12 cellular contexts compared by ENCODE assay signal in genomic region chr18:57921708-57922107, GRCh38.
DNase-seq lines count a peak whose midpoint lies in the region; ATAC-seq, FAIRE-seq and TF ChIP-seq lines count a peak whose summit lies in the region.
"Had no signal": no experiment of that assay in that cellular context is flagged by ENCODE, and none has a peak within 500 bp of the region (broad histone marks: within the 10 kb centered on the region; RNA-seq: fewer than 3 reads in every experiment).

No MANE protein-coding gene starts in this region.

- no peak overlapping the region for H3K4me3 ChIP-seq in fibroblast of villous mesenchyme (ENCODE audit: low read depth, low read length)
- H3K4me3 ChIP-seq in kidney (ENCODE audit: low read length in 2 of 2): no peak overlapping the region
- H3K4me3 ChIP-seq: right atrium auricular region, SK-N-MC had no signal

- no peak for ATAC-seq in Right ventricle myocardium superior (ENCODE audit: poor library complexity)
- ATAC-seq: CD8-positive, alpha-beta T cell had no signal

- intact Hi-C loops in kidney (cut with DNase I) (no loop called here), Right ventricle myocardium superior (cut with DNase I) (no loop called here)

- H3K4me1 Mint-ChIP-seq in osteocyte (ENCODE audit: unreplicated experiment): peaks cover 23% of the 10 kb centered on the region

- no peak overlapping the region for H3K27ac ChIP-seq in kidney (ENCODE audit: low read depth in 2 of 2, low read length in 2 of 2)
- H3K27ac ChIP-seq: right atrium auricular region, SK-N-MC had no signal

- DNase-seq in Daoy (ENCODE audit: low read depth) (peak; percentile 27), HT1080 (ENCODE audit: low read depth) (peak; percentile 42), SKM-1 (lab: John Stamatoyannopoulos, UW; ENCODE audit: unreplicated experiment) (peak; percentile 17), fibroblast of villous mesenchyme (ENCODE audit: low read depth) (peak; percentile 40), kidney (no peak), osteocyte (ENCODE audit: extremely low spot score, unreplicated experiment) (no peak), Right ventricle myocardium superior (no peak)
- DNase-seq: activated CD4-positive, alpha-beta T cell treated with anti-CD3 and anti-CD28 coated beads, Interleukin-2, amount 10 ng/mL, durations not matched to agents 24 days and 14 days; CD8-positive, alpha-beta T cell; NCI-H446 treated with DMSO at 0.1 percent for 48 hours had no signal

- no peak overlapping the region for H3K4me3 Mint-ChIP-seq in osteocyte (ENCODE audit: unreplicated experiment)
- H3K4me3 Mint-ChIP-seq: activated CD4-positive, alpha-beta T cell treated with anti-CD3 and anti-CD28 coated beads, Interleukin-2, amount 10 ng/mL, durations not matched to agents 24 days and 14 days; CD8-positive, alpha-beta T cell had no signal

- H3K4me1 ChIP-seq in kidney (ENCODE audit: control insufficient read depth in 1 of 2, insufficient read depth in 1 of 2, low read depth in 1 of 2, low read length in 2 of 2): no peaks in the 10 kb centered on the region
- H3K4me1 ChIP-seq: right atrium auricular region had no signal

- no peaks in the 10 kb centered on the region for H3K36me3 Mint-ChIP-seq in osteocyte (ENCODE audit: unreplicated experiment)
- H3K36me3 Mint-ChIP-seq: CD8-positive, alpha-beta T cell had no signal

- no peaks in the 10 kb centered on the region for H3K36me3 ChIP-seq in kidney (ENCODE audit: control insufficient read depth in 1 of 2, insufficient read depth in 2 of 2, low read length in 2 of 2)
- H3K36me3 ChIP-seq: right atrium auricular region had no signal

- H3K9me3 ChIP-seq in kidney (ENCODE audit: control insufficient read depth in 1 of 2, low read length in 2 of 2): no peaks in the 10 kb centered on the region
- H3K9me3 ChIP-seq: right atrium auricular region had no signal

- TF ChIP-seq CTCF in fibroblast of villous mesenchyme (IDR thresholded peaks at IDR 0.05; ENCODE audit: insufficient read depth, low read depth, low read length): no peak
- TF ChIP-seq CTCF in kidney (IDR thresholded peaks at IDR 0.05; ENCODE audit: borderline replicate concordance, extremely low read depth, insufficient read depth): no peak
- TF ChIP-seq CTCF in osteocyte (IDR thresholded peaks at IDR 0.05): no peak

- no peak overlapping the region for H3K9ac ChIP-seq in kidney (ENCODE audit: low read length in 2 of 2)

- no peak for FAIRE-seq in kidney (lab: Jason Lieb, UNC)

- H3K9me3 Mint-ChIP-seq in osteocyte (ENCODE audit: unreplicated experiment): peaks cover 11% of the 10 kb centered on the region
- H3K9me3 Mint-ChIP-seq: activated CD4-positive, alpha-beta T cell treated with anti-CD3 and anti-CD28 coated beads, Interleukin-2, amount 10 ng/mL, durations not matched to agents 24 days and 14 days; CD8-positive, alpha-beta T cell had no signal

- H3K27me3 Mint-ChIP-seq in osteocyte (ENCODE audit: unreplicated experiment): peaks cover 2% of the 10 kb centered on the region
- H3K27me3 Mint-ChIP-seq: activated CD4-positive, alpha-beta T cell treated with anti-CD3 and anti-CD28 coated beads, Interleukin-2, amount 10 ng/mL, durations not matched to agents 24 days and 14 days had no signal

- H3K27ac Mint-ChIP-seq in osteocyte (ENCODE audit: unreplicated experiment): no peak overlapping the region
- H3K27ac Mint-ChIP-seq: activated CD4-positive, alpha-beta T cell treated with anti-CD3 and anti-CD28 coated beads, Interleukin-2, amount 10 ng/mL, durations not matched to agents 24 days and 14 days; CD8-positive, alpha-beta T cell had no signal

Comparison
In these comparisons a context has a peak if more than half of its experiments do, and no peak if none do; other contexts are left out.
1. DNase-seq: peak in Daoy (single experiment), HT1080 (single experiment), SKM-1 (single experiment) and fibroblast of villous mesenchyme (single experiment); none in kidney (single experiment), osteocyte (single experiment) and Right ventricle myocardium superior (single experiment).